Comparison of ENCODE assay signal across 22 cellular contexts in genomic region chr10:103762924-103763323, GRCh38.
A peak's percentile ranks its signal among the peaks of the same experiment; 100 is the strongest.
DNase-seq lines count a peak whose midpoint lies in the region; ATAC-seq and TF ChIP-seq lines count a peak whose summit lies in the region.
"Had no signal": no experiment of that assay in that cellular context is flagged by ENCODE, and none has a peak within 500 bp of the region (broad histone marks: within the 10 kb centered on the region; RNA-seq: fewer than 3 reads in every experiment).

No MANE protein-coding gene starts in this region.

- peak overlapping the region; percentile 34 for H3K4me3 Mint-ChIP-seq in endothelial cell (ENCODE audit: unreplicated experiment)

- H3K4me3 ChIP-seq in SK-N-SH (ENCODE audit: low read depth in 2 of 2, low read length in 1 of 2) (no peak overlapping the region), Karpas-422 (ENCODE audit: low read length) (no peak overlapping the region), gastrocnemius medialis (no peak overlapping the region)
- H3K4me3 ChIP-seq: GM23248, heart right ventricle had no signal

- H3K9me2 ChIP-seq in SK-N-SH (no peaks in the 10 kb centered on the region), Karpas-422 (replicated peaks; ENCODE audit: insufficient read depth, low read length) (no peaks in the 10 kb centered on the region)

- H4K20me1 ChIP-seq in SK-N-SH (ENCODE audit: insufficient read depth) (no peaks in the 10 kb centered on the region), Karpas-422 (ENCODE audit: insufficient read depth, low read depth, low read length) (no peaks in the 10 kb centered on the region)

- H3K4me1 ChIP-seq in SK-N-SH (ENCODE audit: control insufficient read depth in 1 of 2, insufficient read depth in 2 of 2, low read depth in 1 of 2, low read length in 1 of 2) = peaks cover 46 to 72% of the 10 kb centered on the region in 2 experiments; a peak in 3 of 4 replicates
- peaks cover 15% of the 10 kb centered on the region for H3K4me1 ChIP-seq in Karpas-422 (ENCODE audit: low read length)
- H3K4me1 ChIP-seq in gastrocnemius medialis = peaks cover 67 to 76% of the 10 kb centered on the region in 2 donors

- H3K9ac ChIP-seq in SK-N-SH (no peak overlapping the region), Karpas-422 (ENCODE audit: low read length) (no peak overlapping the region)
- H3K9ac ChIP-seq: GM23248 had no signal

- peaks cover 10% of the 10 kb centered on the region; the same call in 1 of the 2 replicates for H3K79me2 ChIP-seq in SK-N-SH (ENCODE audit: insufficient read depth)
- H3K79me2 ChIP-seq in Karpas-422 (ENCODE audit: low read length) = no peaks in the 10 kb centered on the region

- H3K36me3 ChIP-seq in SK-N-SH (replicated peaks in 1 of 2; ENCODE audit: control insufficient read depth in 1 of 2, insufficient read depth in 2 of 2, low read length in 1 of 2) = no peaks in the 10 kb centered on the region
- H3K36me3 ChIP-seq in Karpas-422 (ENCODE audit: insufficient read depth, low read length) = no peaks in the 10 kb centered on the region
- no peaks in the 10 kb centered on the region for H3K36me3 ChIP-seq in gastrocnemius medialis
- H3K36me3 ChIP-seq: BE2C, neutrophil had no signal

- H3K4me2 ChIP-seq in SK-N-SH = peak overlapping the region; percentile 18; the same call in 1 of the 2 replicates
- H3K4me2 ChIP-seq in Karpas-422 (ENCODE audit: low read depth, low read length, poor library complexity, severe bottlenecking) = peak overlapping the region; percentile 54

- intact Hi-C loops in gastrocnemius medialis (cut with DNase I; ENCODE audit: low total_unique reads) = no loop called here

- no peak for TF ChIP-seq EP300 in SK-N-SH (IDR thresholded peaks at IDR 0.05; ENCODE audit: borderline replicate concordance in 1 of 2, low read depth in 1 of 2, low read length in 1 of 2)

- H3K27ac ChIP-seq in SK-N-SH (ENCODE audit: low read depth in 2 of 2, low read length in 1 of 2) = peak overlapping the region in 1 of 2 experiments; percentile 75; a peak in 3 of 4 replicates
- no peak overlapping the region for H3K27ac ChIP-seq in Karpas-422 (ENCODE audit: low read length)
- peak overlapping the region; percentile 88 to 98 (median 94) for H3K27ac ChIP-seq in gastrocnemius medialis
- H3K27ac ChIP-seq: GM23248, neutrophil had no signal

- H2AFZ ChIP-seq in SK-N-SH (ENCODE audit: low read depth) = no peak overlapping the region
- H2AFZ ChIP-seq in Karpas-422 (ENCODE audit: low read length) = 0 out of 2 replicates have a peak overlapping the region, but pooled peaks have one; percentile 74
- H2AFZ ChIP-seq: GM23248 had no signal

- no peaks in the 10 kb centered on the region for H3K9me3 Mint-ChIP-seq in endothelial cell (ENCODE audit: unreplicated experiment)
- H3K9me3 Mint-ChIP-seq: activated naive CD8-positive, alpha-beta T cell treated with anti-CD3 and anti-CD28 coated beads, Interleukin-2, amount 10 ng/mL, durations not matched to agents 7 days and 5 days; activated T-helper 17 cell treated with anti-CD3 and anti-CD28 coated beads, Interleukin-2, amount 50 U/mL, for 72 hours had no signal

- TF ChIP-seq RAD21 in SK-N-SH (IDR thresholded peaks at IDR 0.05; ENCODE audit: low read length) = no peak

- H3K36me3 Mint-ChIP-seq in endothelial cell (ENCODE audit: low read depth, unreplicated experiment) = peaks cover 19% of the 10 kb centered on the region
- H3K36me3 Mint-ChIP-seq: activated naive CD8-positive, alpha-beta T cell treated with anti-CD3 and anti-CD28 coated beads, Interleukin-2, amount 10 ng/mL, durations not matched to agents 7 days and 5 days had no signal

- no peak for ATAC-seq in SK-N-SH treated with all-trans-retinoic acid at 6 μM for 48 hours
- ATAC-seq in gastrocnemius medialis = peak; percentile 32 to 54
- ATAC-seq: activated CD4-positive, CD25-positive, alpha-beta regulatory T cell treated with anti-CD3 and anti-CD28 coated beads, Interleukin-2, amount 50 U/mL, for 24 hours; activated T-helper 17 cell treated with anti-CD3 and anti-CD28 coated beads, Interleukin-2, amount 50 U/mL, for 72 hours; heart right ventricle; left ventricle myocardium superior; Panc1 had no signal

- POLR2A ChIA-PET in SK-N-SH (lab: Yijun Ruan, JAX) = no interaction called here

- no peaks in the 10 kb centered on the region for H3K9me3 ChIP-seq in SK-N-SH
- no peaks in the 10 kb centered on the region for H3K9me3 ChIP-seq in Karpas-422 (ENCODE audit: low read length)
- no peaks in the 10 kb centered on the region for H3K9me3 ChIP-seq in gastrocnemius medialis
- H3K9me3 ChIP-seq: BE2C, heart right ventricle, neutrophil, spleen had no signal

- H3F3A ChIP-seq in SK-N-SH (replicated peaks; ENCODE audit: insufficient read depth) = peaks cover 14% of the 10 kb centered on the region

- H3K4me1 Mint-ChIP-seq in endothelial cell (ENCODE audit: unreplicated experiment) = peaks cover 76% of the 10 kb centered on the region

- in situ Hi-C loops in gastrocnemius medialis (cut with MboI; ENCODE audit: low sequenced_read_pairs in 4 of 4) = loop anchor here in 1 of 4 donors (10.0 kb wide), 1 partner anchor 82 kb away; no protein-coding TSS in a partner anchor

- no peak for TF ChIP-seq POLR2A in gastrocnemius medialis (IDR thresholded peaks at IDR 0.05)

- H3K27ac Mint-ChIP-seq in endothelial cell (ENCODE audit: unreplicated experiment) = peak overlapping the region; percentile 95

- DNase-seq in SK-N-SH (no peak), Karpas-422 (no peak), endothelial cell (ENCODE audit: low spot score) (no peak), gastrocnemius medialis (peak in 1 of 2 donors; percentile 75), DMS153 (lab: John Stamatoyannopoulos, UW) (no peak), SKM-1 (lab: John Stamatoyannopoulos, UW; ENCODE audit: unreplicated experiment) (no peak), RPMI8226 (no peak)
- DNase-seq: 8988T; activated naive CD8-positive, alpha-beta T cell treated with anti-CD3 and anti-CD28 coated beads, Interleukin-2, amount 10 ng/mL, durations not matched to agents 7 days and 5 days; heart right ventricle; left ventricle myocardium superior; NCI-H187; NCI-H345; spleen; stimulated activated CD4-positive, alpha-beta T cell treated with anti-CD3 and anti-CD28 coated beads, Interleukin-4, amount 100 ng/mL, for 24 hours had no signal

- H3K27me3 ChIP-seq in SK-N-SH (ENCODE audit: insufficient read depth) (no peaks in the 10 kb centered on the region), Karpas-422 (ENCODE audit: low read length) (no peaks in the 10 kb centered on the region), gastrocnemius medialis (no peaks in the 10 kb centered on the region)
- H3K27me3 ChIP-seq: BE2C, heart right ventricle, spleen had no signal

- peaks cover 11% of the 10 kb centered on the region for H3K27me3 Mint-ChIP-seq in endothelial cell (ENCODE audit: unreplicated experiment)
- H3K27me3 Mint-ChIP-seq: activated T-helper 17 cell treated with anti-CD3 and anti-CD28 coated beads, Interleukin-2, amount 50 U/mL, for 72 hours had no signal

- CTCF ChIA-PET in SK-N-SH (lab: Yijun Ruan, JAX) = interaction anchor here (1.3 to 5.3 kb wide), 2 partner anchors 9 to 52 kb away, joined by 3 to 40 read pairs; no protein-coding TSS in a partner anchor

- WGBS in SK-N-SH (ENCODE audit: low lambda C conversion rate) = 95% methylated on average over 2 of the region's 2 CpGs

- no peak for TF ChIP-seq CTCF in SK-N-SH (IDR thresholded peaks at IDR 0.05)
- TF ChIP-seq CTCF in endothelial cell (IDR thresholded peaks at IDR 0.05; ENCODE audit: unreplicated experiment) = no peak
- TF ChIP-seq CTCF in gastrocnemius medialis (IDR thresholded peaks at IDR 0.05 in 4 of 5, conservative IDR thresholded peaks at IDR 0.05 in 1 of 5) = no peak

TF ChIP-seq in SK-N-SH, 30 proteins besides CTCF, POLR2A, EP300 and RAD21 (continues in another document):
- TF ChIP-seq, protein P1, sequence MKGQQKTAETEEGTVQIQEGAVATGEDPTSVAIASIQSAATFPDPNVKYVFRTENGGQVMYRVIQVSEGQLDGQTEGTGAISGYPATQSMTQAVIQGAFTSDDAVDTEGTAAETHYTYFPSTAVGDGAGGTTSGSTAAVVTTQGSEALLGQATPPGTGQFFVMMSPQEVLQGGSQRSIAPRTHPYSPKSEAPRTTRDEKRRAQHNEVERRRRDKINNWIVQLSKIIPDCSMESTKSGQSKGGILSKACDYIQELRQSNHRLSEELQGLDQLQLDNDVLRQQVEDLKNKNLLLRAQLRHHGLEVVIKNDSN (IDR thresholded peaks at IDR 0.05; ENCODE audit: borderline replicate concordance, low read depth) = no peak
- no peak for TF ChIP-seq RFX5 (IDR thresholded peaks at IDR 0.05; ENCODE audit: low read length)
- no peak for TF ChIP-seq FOXJ3 (CRISPR knock-in tag; IDR thresholded peaks at IDR 0.05)
- no peak for TF ChIP-seq FOXM1 (IDR thresholded peaks at IDR 0.05; ENCODE audit: low read depth)
- no peak for TF ChIP-seq ELF1 (IDR thresholded peaks at IDR 0.05)
- no peak for TF ChIP-seq JUND (IDR thresholded peaks at IDR 0.05)
- TF ChIP-seq TEAD4 (IDR thresholded peaks at IDR 0.05; ENCODE audit: borderline replicate concordance, insufficient read depth) = no peak
- no peak for TF ChIP-seq SMC3 (IDR thresholded peaks at IDR 0.05; ENCODE audit: low read depth, low read length)
- no peak for TF ChIP-seq RXRA (IDR thresholded peaks at IDR 0.05; ENCODE audit: borderline replicate concordance, low read depth)
- TF ChIP-seq MXI1 (IDR thresholded peaks at IDR 0.05; ENCODE audit: low read depth, low read length) = no peak

TF ChIP-seq in SK-N-SH treated with all-trans-retinoic acid at 6 μM for 48 hours, 23 proteins besides CTCF, POLR2A, EP300 and RAD21 (continues in another document):
- no peak for TF ChIP-seq ISL1 (CRISPR knock-in tag; IDR thresholded peaks at IDR 0.05)
- no peak for TF ChIP-seq BACH2 (CRISPR knock-in tag; IDR thresholded peaks at IDR 0.05; ENCODE audit: borderline replicate concordance)
- no peak for TF ChIP-seq TCF4 (CRISPR knock-in tag; IDR thresholded peaks at IDR 0.05; ENCODE audit: borderline replicate concordance)
- TF ChIP-seq, protein P2, sequence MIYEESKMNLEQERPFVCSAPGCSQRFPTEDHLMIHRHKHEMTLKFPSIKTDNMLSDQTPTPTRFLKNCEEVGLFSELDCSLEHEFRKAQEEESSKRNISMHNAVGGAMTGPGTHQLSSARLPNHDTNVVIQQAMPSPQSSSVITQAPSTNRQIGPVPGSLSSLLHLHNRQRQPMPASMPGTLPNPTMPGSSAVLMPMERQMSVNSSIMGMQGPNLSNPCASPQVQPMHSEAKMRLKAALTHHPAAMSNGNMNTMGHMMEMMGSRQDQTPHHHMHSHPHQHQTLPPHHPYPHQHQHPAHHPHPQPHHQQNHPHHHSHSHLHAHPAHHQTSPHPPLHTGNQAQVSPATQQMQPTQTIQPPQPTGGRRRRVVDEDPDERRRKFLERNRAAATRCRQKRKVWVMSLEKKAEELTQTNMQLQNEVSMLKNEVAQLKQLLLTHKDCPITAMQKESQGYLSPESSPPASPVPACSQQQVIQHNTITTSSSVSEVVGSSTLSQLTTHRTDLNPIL (CRISPR knock-in tag; IDR thresholded peaks at IDR 0.05; ENCODE audit: low read depth) = no peak
- no peak for TF ChIP-seq ESRRG (CRISPR knock-in tag; IDR thresholded peaks at IDR 0.05)
- no peak for TF ChIP-seq SNAI2 (CRISPR knock-in tag; IDR thresholded peaks at IDR 0.05)
- TF ChIP-seq ARNTL (CRISPR knock-in tag; IDR thresholded peaks at IDR 0.05; ENCODE audit: borderline replicate concordance, low read depth) = no peak
- no peak for TF ChIP-seq PPARA (CRISPR knock-in tag; IDR thresholded peaks at IDR 0.05; ENCODE audit: borderline replicate concordance)
- no peak for TF ChIP-seq CSDC2 (CRISPR knock-in tag; IDR thresholded peaks at IDR 0.05)
